ENCODE assay signal across 20 cellular contexts in genomic region chr2:42372474-42372787, GRCh38.
"Had no signal": no experiment of that assay in that cellular context is flagged by ENCODE, and none has a peak within 500 bp of the region (broad histone marks: within the 10 kb centered on the region; RNA-seq: fewer than 3 reads in every experiment).

No MANE protein-coding gene starts in this region.

- DNase-seq: activated CD4-positive, alpha-beta T cell treated with anti-CD3 and anti-CD28 coated beads for 4 hours; activated CD4-positive, alpha-beta T cell treated with anti-CD3 and anti-CD28 coated beads, Interleukin-2, amount 50 U/mL, for 4 hours; activated effector memory CD4-positive, alpha-beta T cell treated with anti-CD3 and anti-CD28 coated beads, Interleukin-2, amount 50 U/mL, for 16 hours; activated naive CD4-positive, alpha-beta T cell treated with anti-CD3 and anti-CD28 coated beads for 36 hours; activated naive CD8-positive, alpha-beta T cell treated with anti-CD3 and anti-CD28 coated beads, Interleukin-2, amount 10 ng/mL, durations not matched to agents 7 days and 5 days; effector CD8-positive, alpha-beta T cell; gastrocnemius medialis; naive thymus-derived CD8-positive, alpha-beta T cell; posterior cingulate gyrus; right cardiac atrium; stimulated activated CD4-positive, alpha-beta T cell treated with anti-CD3 and anti-CD28 coated beads, Interleukin-2, amount 100 ng/mL, for 48 hours; stimulated activated naive CD4-positive, alpha-beta T cell treated with Interleukin-2 at 50 U/mL for 16 hours; transverse colon; uterus had no signal

- H3K27ac Mint-ChIP-seq: activated naive CD4-positive, alpha-beta T cell treated with anti-CD3 and anti-CD28 coated beads for 36 hours; activated naive CD8-positive, alpha-beta T cell treated with anti-CD3 and anti-CD28 coated beads, Interleukin-2, amount 10 ng/mL, durations not matched to agents 7 days and 5 days; activated T-helper 1 cell treated with anti-CD3 and anti-CD28 coated beads, Interleukin-12 subunit alpha, Interleukin-12 subunit beta, Interleukin-2, Interleukin-4 antibody, amounts not matched to agents 30 ng/mL and 10 ng/mL and 1 ng/mL, durations not matched to agents 14 hours and 24 hours and 36 hours; naive thymus-derived CD8-positive, alpha-beta T cell; T-helper 2 cell treated with Interferon-gamma antibody and Interleukin-4, amounts not matched to agents 5 μg/mL and 100 μg/mL, for 36 hours had no signal

- H3K4me3 Mint-ChIP-seq: activated naive CD4-positive, alpha-beta T cell treated with anti-CD3 and anti-CD28 coated beads for 36 hours; activated naive CD8-positive, alpha-beta T cell treated with anti-CD3 and anti-CD28 coated beads, Interleukin-2, amount 10 ng/mL, durations not matched to agents 7 days and 5 days; activated T-helper 1 cell treated with anti-CD3 and anti-CD28 coated beads, Interleukin-12 subunit alpha, Interleukin-12 subunit beta, Interleukin-2, Interleukin-4 antibody, amounts not matched to agents 30 ng/mL and 10 ng/mL and 1 ng/mL, durations not matched to agents 14 hours and 24 hours and 36 hours; memory B cell; naive thymus-derived CD8-positive, alpha-beta T cell; neural progenitor cell; T-helper 2 cell treated with Interferon-gamma antibody and Interleukin-4, amounts not matched to agents 5 μg/mL and 100 μg/mL, for 36 hours had no signal

- H3K27me3 ChIP-seq: gastrocnemius medialis, hepatocyte, neural progenitor cell, testis, transverse colon, uterus had no signal

- H3K27me3 Mint-ChIP-seq: memory B cell had no signal

- H3K4me1 Mint-ChIP-seq: memory B cell, neural progenitor cell had no signal

- H3K36me3 Mint-ChIP-seq: activated naive CD8-positive, alpha-beta T cell treated with anti-CD3 and anti-CD28 coated beads, Interleukin-2, amount 10 ng/mL, durations not matched to agents 7 days and 5 days; memory B cell; naive thymus-derived CD8-positive, alpha-beta T cell; neural progenitor cell had no signal

- H3K9me3 Mint-ChIP-seq: activated naive CD4-positive, alpha-beta T cell treated with anti-CD3 and anti-CD28 coated beads for 36 hours; activated naive CD8-positive, alpha-beta T cell treated with anti-CD3 and anti-CD28 coated beads, Interleukin-2, amount 10 ng/mL, durations not matched to agents 7 days and 5 days; activated T-helper 1 cell treated with anti-CD3 and anti-CD28 coated beads, Interleukin-12 subunit alpha, Interleukin-12 subunit beta, Interleukin-2, Interleukin-4 antibody, amounts not matched to agents 30 ng/mL and 10 ng/mL and 1 ng/mL, durations not matched to agents 14 hours and 24 hours and 36 hours; memory B cell; naive thymus-derived CD8-positive, alpha-beta T cell; neural progenitor cell; T-helper 2 cell treated with Interferon-gamma antibody and Interleukin-4, amounts not matched to agents 5 μg/mL and 100 μg/mL, for 36 hours had no signal

- H3K4me2 ChIP-seq: hepatocyte, neural progenitor cell had no signal

- H2AFZ ChIP-seq: hepatocyte had no signal

- H3K4me1 ChIP-seq: neural progenitor cell, uterus had no signal

- H3K27ac ChIP-seq: gastrocnemius medialis, neural progenitor cell, transverse colon, uterus had no signal

- H3K4me3 ChIP-seq: gastrocnemius medialis, hepatocyte, neural progenitor cell, testis, transverse colon, uterus had no signal

- H3K36me3 ChIP-seq: gastrocnemius medialis, neural progenitor cell, transverse colon, uterus had no signal

- H3K9me3 ChIP-seq: gastrocnemius medialis, testis, transverse colon, uterus had no signal

- H3K9ac ChIP-seq: neural progenitor cell had no signal
